Comparison of ENCODE assay signal across 32 cellular contexts in the genomic region with DNA sequence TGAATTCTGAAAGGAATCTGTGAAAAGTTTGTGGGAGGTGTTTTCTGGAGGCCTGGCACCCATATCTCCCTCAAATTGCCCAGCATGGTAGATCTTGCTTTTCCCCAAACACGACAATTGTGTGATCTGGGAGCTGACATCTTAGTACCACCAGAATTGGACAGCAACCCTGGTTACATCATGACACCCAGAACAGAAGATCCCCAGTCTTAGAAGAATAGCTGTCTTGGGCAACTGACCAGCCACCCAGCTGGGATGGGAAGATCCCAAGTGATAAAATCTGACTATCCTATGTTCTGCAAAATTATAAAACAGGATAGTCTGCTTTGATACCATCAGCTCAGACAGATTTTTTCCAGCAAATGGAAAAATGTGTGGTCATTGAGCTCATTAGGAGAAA.
"Had no signal": no experiment of that assay in that cellular context is flagged by ENCODE, and none has a peak within 500 bp of the region (broad histone marks: within the 10 kb centered on the region; RNA-seq: fewer than 3 reads in every experiment).

No MANE protein-coding gene starts in this region.

- H3K4me3 ChIP-seq: adrenal gland, body of pancreas, breast epithelium had no signal

- H3K36me3 ChIP-seq: adrenal gland, brain microvascular endothelial cell, breast epithelium had no signal

- H3K4me1 ChIP-seq: adrenal gland, body of pancreas, breast epithelium had no signal

- DNase-seq: activated B cell treated with CpG ODN at 0.5 μM for 24 hours; activated CD4-positive, alpha-beta memory T cell treated with anti-CD3 and anti-CD28 coated beads for 36 hours; activated CD4-positive, alpha-beta T cell treated with anti-CD3 and anti-CD28 coated beads for 4 hours; activated CD4-positive, alpha-beta T cell treated with anti-CD3 and anti-CD28 coated beads, Interleukin-2, amount 10 ng/mL, durations not matched to agents 24 days and 14 days; activated CD4-positive, alpha-beta T cell treated with anti-CD3 and anti-CD28 coated beads, Interleukin-2, amount 50 U/mL, for 1 hour; activated CD4-positive, alpha-beta T cell treated with anti-CD3 and anti-CD28 coated beads, Interleukin-2, amount 50 U/mL, for 4 hours; activated CD4-positive, CD25-positive, alpha-beta regulatory T cell treated with anti-CD3 and anti-CD28 coated beads, Interleukin-2, amount 50 U/mL, for 72 hours; activated CD8-positive, alpha-beta memory T cell treated with anti-CD3 and anti-CD28 coated beads, Interleukin-2, amount 50 U/mL, for 4 hours; activated CD8-positive, alpha-beta T cell treated with anti-CD3 and anti-CD28 coated beads for 36 hours; activated effector memory CD4-positive, alpha-beta T cell treated with anti-CD3 and anti-CD28 coated beads, Interleukin-2, amount 50 U/mL, for 16 hours; activated gamma-delta T cell treated with Interleukin-2 at 50 U/mL for 16 hours; activated naive CD4-positive, alpha-beta T cell; activated naive CD4-positive, alpha-beta T cell treated with anti-CD3 and anti-CD28 coated beads for 36 hours; activated naive CD4-positive, alpha-beta T cell treated with anti-CD3 and anti-CD28 coated beads, Interleukin-2, amount 50 U/mL, for 16 hours; activated naive CD8-positive, alpha-beta T cell treated with anti-CD3 and anti-CD28 coated beads for 36 hours; activated T-cell treated with anti-CD3 and anti-CD28 coated beads for 4 hours; activated T-cell treated with anti-CD3 and anti-CD28 coated beads, Interleukin-2, amount 50 U/mL, for 1 hour; activated T-cell treated with anti-CD3 and anti-CD28 coated beads, Interleukin-2, amount 50 U/mL, for 4 hours; activated T-cell treated with anti-CD3 and anti-CD28 coated beads, Interleukin-2, amount 50 U/mL, for 72 hours; adrenal gland; amniotic stem cell; aorta; body of pancreas; brain microvascular endothelial cell; central memory CD4-positive, alpha-beta T cell; T-helper 1 cell; T-helper 2 cell; T-helper 9 cell had no signal

- ATAC-seq: activated CD8-positive, alpha-beta T cell treated with anti-CD3 and anti-CD28 coated beads for 36 hours; activated naive CD4-positive, alpha-beta T cell treated with anti-CD3 and anti-CD28 coated beads, Interleukin-2, amount 50 U/mL, for 72 hours; activated T-cell treated with anti-CD3 and anti-CD28 coated beads, Interleukin-2, amount 50 U/mL, for 4 hours; activated T-cell treated with anti-CD3 and anti-CD28 coated beads, Interleukin-2, amount 50 U/mL, for 72 hours; activated T-helper 17 cell treated with anti-CD3 and anti-CD28 coated beads, Interleukin-2, amount 50 U/mL, for 72 hours; body of pancreas had no signal

- H3K27ac ChIP-seq: adrenal gland, body of pancreas, brain microvascular endothelial cell, breast epithelium, VCaP had no signal

- H3K9me3 ChIP-seq: adrenal gland, body of pancreas had no signal

- H3K27me3 ChIP-seq: adrenal gland, body of pancreas, brain microvascular endothelial cell, breast epithelium had no signal
